In genomic region chr17:66345949-66346638, GRCh38 we compare ENCODE assay signal across 1 cellular context.
TF ChIP-seq lines count a peak whose summit lies in the region.
"Not testable (repeated sequence)": the region's sequence is repeated elsewhere in the genome, so short reads cannot be mapped to it uniquely, and the experiment has no call there.

No MANE protein-coding gene starts in this region.

TF ChIP-seq in K562, 482 proteins besides CTCF, POLR2A, EP300 and RAD21 (continued from another document and continues in another):
- TF ChIP-seq ZNF318 (IDR thresholded peaks at IDR 0.05; ENCODE audit: borderline replicate concordance in 1 of 2, low read depth in 1 of 2), result peak in 1 of 2 experiments; percentile 81; a peak in 2 of 4 replicates
- TF ChIP-seq ATF7 (IDR thresholded peaks at IDR 0.05), result peak; percentile 82
- 0 out of 2 replicates have a peak, but pooled peaks have one; percentile 30 for TF ChIP-seq ZNF165 (CRISPR knock-in tag; IDR thresholded peaks at IDR 0.05; ENCODE audit: borderline replicate concordance)
- TF ChIP-seq CREB3L1 (IDR thresholded peaks at IDR 0.05; ENCODE audit: borderline replicate concordance, low read depth), result peak; percentile 94
- TF ChIP-seq RCOR1 (IDR thresholded peaks at IDR 0.05; ENCODE audit: borderline replicate concordance in 1 of 2, low read depth in 2 of 2, low read length in 2 of 2), result peak in 1 of 2 experiments; percentile 88; a peak in 2 of 4 replicates
- TF ChIP-seq TCF15 (CRISPR knock-in tag; IDR thresholded peaks at IDR 0.05), result 0 out of 2 replicates have a peak, but pooled peaks have one; percentile 11
- peak; percentile 36; the same call in 1 of the 2 replicates for TF ChIP-seq ARID3A (IDR thresholded peaks at IDR 0.05; ENCODE audit: borderline replicate concordance, low read depth, low read length)
- peak in 1 of 2 experiments; percentile 57; a peak in 1 of 4 replicates for TF ChIP-seq MLLT1 (IDR thresholded peaks at IDR 0.05)
- TF ChIP-seq ATF1 (CRISPR knock-in tag; IDR thresholded peaks at IDR 0.05), result not testable (repeated sequence)
- peak; percentile 44 for TF ChIP-seq ATF1 (tag; IDR thresholded peaks at IDR 0.05)
- peak; percentile 30; the same call in 1 of the 2 replicates for TF ChIP-seq EHMT2 (IDR thresholded peaks at IDR 0.05)
- peak; percentile 47 for TF ChIP-seq NFIC (IDR thresholded peaks at IDR 0.05)
- TF ChIP-seq CEBPB (tag; IDR thresholded peaks at IDR 0.05), result peak; percentile 85
- peak; percentile 54; the same call in 1 of the 2 replicates for TF ChIP-seq CEBPG (CRISPR knock-in tag; IDR thresholded peaks at IDR 0.05)
- TF ChIP-seq CEBPG (tag; conservative IDR thresholded peaks at IDR 0.05 in 1 of 2, IDR thresholded peaks at IDR 0.05 in 1 of 2), result peak; percentile 71 to 84
- peak; percentile 90 for TF ChIP-seq ZNF592 (IDR thresholded peaks at IDR 0.05)
- peak; percentile 95 for TF ChIP-seq CTBP1 (IDR thresholded peaks at IDR 0.05; ENCODE audit: borderline replicate concordance)
- peak; percentile 51; the same call in 1 of the 2 replicates for TF ChIP-seq IRF9 (tag; IDR thresholded peaks at IDR 0.05)
- peak; percentile 75 for TF ChIP-seq SOX6 (IDR thresholded peaks at IDR 0.05)
- TF ChIP-seq RAD51 (IDR thresholded peaks at IDR 0.05; ENCODE audit: borderline replicate concordance, low read depth), result peak; percentile 75
- peak; percentile 54 to 77 for TF ChIP-seq TRIM24 (IDR thresholded peaks at IDR 0.05)
- peak; percentile 74 for TF ChIP-seq HMBOX1 (IDR thresholded peaks at IDR 0.05)
